Comparison of ENCODE assay signal across 13 cellular contexts in genomic region chr18:79788096-79789085, GRCh38. TPM values are rescaled to one million over a fixed set of nuclear protein-coding genes. Genes with fewer than 3 reads are reported as not detected.
DNase-seq lines count a peak whose midpoint lies in the region; ATAC-seq and TF ChIP-seq lines count a peak whose summit lies in the region.
"Had no signal": no experiment of that assay in that cellular context is flagged by ENCODE, and none has a peak within 500 bp of the region (broad histone marks: within the 10 kb centered on the region; RNA-seq: fewer than 3 reads in every experiment).

No MANE protein-coding gene starts in this region.

- H3K79me1 ChIP-seq in mesendoderm (ENCODE audit: low read length) = no peaks in the 10 kb centered on the region

- no peak overlapping the region for H2AK5ac ChIP-seq in mesendoderm (ENCODE audit: low read length)

- WGBS in ectodermal cell, 2 experiments = 22% methylated on average over 101 of the region's 101 CpGs
- no CpG with 5 or more reads among the region's 101 CpGs for WGBS in mesendoderm (ENCODE audit: extremely low coverage, insufficient coverage, low lambda C conversion rate)

- H3K18ac ChIP-seq in mesendoderm (ENCODE audit: low read length) = no peak overlapping the region

- H3K27me3 ChIP-seq in ectodermal cell (ENCODE audit: control insufficient read depth, insufficient read depth, low read length, poor library complexity, severe bottlenecking) (peaks cover 78% of the 10 kb centered on the region), mesendoderm (ENCODE audit: insufficient read depth, low read length, poor library complexity) (peaks cover 15% of the 10 kb centered on the region), thoracic aorta (replicated peaks; ENCODE audit: insufficient read depth) (no peaks in the 10 kb centered on the region)

- H2BK120ac ChIP-seq in mesendoderm (ENCODE audit: low read depth, low read length) = no peak overlapping the region

- H3K4me1 ChIP-seq in ectodermal cell (ENCODE audit: control insufficient read depth, insufficient read depth, low read length) (no peaks in the 10 kb centered on the region), mesendoderm (ENCODE audit: control insufficient read depth, low read depth, low read length) (no peaks in the 10 kb centered on the region), thoracic aorta (ENCODE audit: control insufficient read depth in 1 of 2, low read depth in 2 of 2) (peaks cover 0 to 8% of the 10 kb centered on the region in 2 donors)

- H3K4me3 ChIP-seq in ectodermal cell (ENCODE audit: insufficient read depth, low read depth, low read length) = peak overlapping the region; percentile 27
- H3K4me3 ChIP-seq in mesendoderm (ENCODE audit: low read length) = no peak overlapping the region
- peak overlapping the region; percentile 29 for H3K4me3 ChIP-seq in thoracic aorta

- H4K8ac ChIP-seq in mesendoderm (ENCODE audit: low read depth, low read length) = no peak overlapping the region

- H3K36me3 ChIP-seq in ectodermal cell (ENCODE audit: control insufficient read depth, insufficient read depth, low read length) = no peaks in the 10 kb centered on the region
- H3K36me3 ChIP-seq in mesendoderm (ENCODE audit: control insufficient read depth, insufficient read depth, low read length) = no peaks in the 10 kb centered on the region
- no peaks in the 10 kb centered on the region for H3K36me3 ChIP-seq in thoracic aorta

- H3K56ac ChIP-seq in mesendoderm (ENCODE audit: low read length) = peak overlapping the region; percentile 67

- no peak for TF ChIP-seq CTCF in thoracic aorta (IDR thresholded peaks at IDR 0.05)

- no peak overlapping the region for H2BK15ac ChIP-seq in mesendoderm (replicated peaks; ENCODE audit: low read depth)

- H3K4me2 ChIP-seq in mesendoderm (ENCODE audit: low read length) = peak overlapping the region; percentile 36

- H3K27ac ChIP-seq in ectodermal cell (ENCODE audit: insufficient read depth, low read depth, low read length, poor library complexity, severe bottlenecking) (no peak overlapping the region), mesendoderm (ENCODE audit: low read depth, low read length) (no peak overlapping the region), thoracic aorta (no peak overlapping the region)

- no peak for ATAC-seq in thoracic aorta (ENCODE audit: insufficient number of reproducible peaks, low FRiP score, low read depth)
- ATAC-seq: PC-3 had no signal

- H3K23ac ChIP-seq in mesendoderm (ENCODE audit: low read length) = peak overlapping the region; percentile 66

- H4K5ac ChIP-seq in mesendoderm (ENCODE audit: low read length) = no peak overlapping the region

- H3K9ac ChIP-seq in mesendoderm (ENCODE audit: low read length) = peak overlapping the region; percentile 29

- no peak overlapping the region for H3K4ac ChIP-seq in mesendoderm (ENCODE audit: low read depth, low read length)

- H3K9me3 ChIP-seq in ectodermal cell (ENCODE audit: control insufficient read depth, low read length) = no peaks in the 10 kb centered on the region
- H3K9me3 ChIP-seq in thoracic aorta = no peaks in the 10 kb centered on the region

- DNase-seq in activated effector memory CD4-positive, alpha-beta T cell treated with anti-CD3 and anti-CD28 coated beads, Interleukin-2, amount 50 U/mL, for 16 hours = peak; percentile 53
- no peak for DNase-seq in activated effector memory CD4-positive, alpha-beta T cell treated with Interleukin-2 at 50 U/mL for 16 hours
- DNase-seq in mesendoderm = no peak
- no peak for DNase-seq in thoracic aorta (ENCODE audit: low spot score)
- no peak for DNase-seq in stimulated activated CD4-positive, alpha-beta T cell treated with anti-CD3 and anti-CD28 coated beads, Interleukin-2, amount 100 ng/mL, for 48 hours
- DNase-seq in DMS 273 treated with DMSO at 0.1 percent for 48 hours (lab: John Stamatoyannopoulos, UW) = no peak
- DNase-seq in C1 segment of cervical spinal cord (lab: John Stamatoyannopoulos, UW) = no peak
- DNase-seq: activated CD4-positive, alpha-beta memory T cell treated with anti-CD3 and anti-CD28 coated beads, Interleukin-2, amount 10 ng/mL, durations not matched to agents 7 days and 5 days; PC-3; stimulated activated CD4-positive, alpha-beta T cell treated with anti-CD3 and anti-CD28 coated beads, Interleukin-4, amount 100 ng/mL, for 24 hours had no signal

- H3K79me2 ChIP-seq in mesendoderm (ENCODE audit: control insufficient read depth, insufficient read depth, low read length) = no peaks in the 10 kb centered on the region

- H2BK5ac ChIP-seq in mesendoderm (ENCODE audit: low read length) = no peak overlapping the region

RNA-seq across cellular contexts. Expression of gene KCNG2, which starts 9.3 kb away (rescaled TPM):
- polyA plus RNA-seq in ectodermal cell (2013, experiment 1 of 4) = 0.30 TPM
- polyA plus RNA-seq in ectodermal cell (2013, experiment 2 of 4) = not detected
- 0.53 TPM for polyA plus RNA-seq in ectodermal cell (2013, experiment 3 of 4)
- 0.16 TPM for polyA plus RNA-seq in ectodermal cell (2013, experiment 4 of 4)
- 0.04 TPM for polyA plus RNA-seq in mesendoderm (2013, experiment 1 of 2)
- polyA plus RNA-seq in mesendoderm (2013, experiment 2 of 2) = not detected
- total RNA-seq in thoracic aorta = 1 to 10 TPM in 1 of 2 donors, not detected in 1; 1.5 TPM
- total RNA-seq: A172; activated CD4-positive, alpha-beta memory T cell treated with anti-CD3 and anti-CD28 coated beads, Interleukin-2, amount 10 ng/mL, durations not matched to agents 7 days and 5 days; Daoy; PC-3 had no signal
